19 cellular contexts compared by ENCODE assay signal in genomic region chr4:24137963-24138601, GRCh38.
DNase-seq lines count a peak whose midpoint lies in the region; ATAC-seq, FAIRE-seq and TF ChIP-seq lines count a peak whose summit lies in the region.
"Had no signal": no experiment of that assay in that cellular context is flagged by ENCODE, and none has a peak within 500 bp of the region (broad histone marks: within the 10 kb centered on the region; RNA-seq: fewer than 3 reads in every experiment).

No MANE protein-coding gene starts in this region.

- no peaks in the 10 kb centered on the region for H3K79me2 ChIP-seq in HepG2 (ENCODE audit: insufficient read depth, low read length)

- H3K4me3 ChIP-seq in HUES64 (ENCODE audit: low read length) (no peak overlapping the region), HepG2 (replicated peaks in 1 of 3; ENCODE audit: insufficient read depth in 1 of 3, low read depth in 2 of 3, low read length in 3 of 3) (peak overlapping the region in 2 of 3 experiments; percentile 9 to 18; a peak in 2 of 6 replicates)
- H3K4me3 ChIP-seq: GM12878 had no signal

- peaks cover 0 to 6% (median 2%) of the 10 kb centered on the region in 3 donors for H3K9me3 Mint-ChIP-seq in T-cell
- no peaks in the 10 kb centered on the region for H3K9me3 Mint-ChIP-seq in Calu3 (ENCODE audit: low read depth, unreplicated experiment)
- H3K9me3 Mint-ChIP-seq: activated naive CD8-positive, alpha-beta T cell treated with anti-CD3 and anti-CD28 coated beads, Interleukin-2, amount 10 ng/mL, durations not matched to agents 7 days and 5 days; CD4-positive, alpha-beta T cell had no signal

- no peak overlapping the region for H3K9ac ChIP-seq in HUES64 (ENCODE audit: low read depth, low read length)
- H3K9ac ChIP-seq in HepG2 (ENCODE audit: insufficient read depth, low read depth, low read length), result no peak overlapping the region; the same call in 1 of the 2 replicates

- no peak overlapping the region for H3K27ac Mint-ChIP-seq in T-cell
- no peak overlapping the region for H3K27ac Mint-ChIP-seq in Calu3 (ENCODE audit: unreplicated experiment)
- H3K27ac Mint-ChIP-seq: activated CD8-positive, alpha-beta T cell treated with anti-CD3 and anti-CD28 coated beads, Interleukin-2, amount 10 ng/mL, durations not matched to agents 7 days and 5 days; activated naive CD8-positive, alpha-beta T cell treated with anti-CD3 and anti-CD28 coated beads, Interleukin-2, amount 10 ng/mL, durations not matched to agents 7 days and 5 days; CD4-positive, alpha-beta T cell; naive thymus-derived CD8-positive, alpha-beta T cell had no signal

- H2AFZ ChIP-seq in HepG2 (ENCODE audit: low read length), result no peak overlapping the region

- no peaks in the 10 kb centered on the region for H3K36me3 ChIP-seq in HUES64 (ENCODE audit: insufficient read depth, low read length)
- no peaks in the 10 kb centered on the region for H3K36me3 ChIP-seq in HepG2 (replicated peaks in 1 of 2; ENCODE audit: control insufficient read depth in 1 of 2, insufficient read depth in 2 of 2, low read length in 2 of 2)

- no peak overlapping the region for H3K4me3 Mint-ChIP-seq in T-cell
- H3K4me3 Mint-ChIP-seq in Calu3 (ENCODE audit: low read depth, unreplicated experiment), result no peak overlapping the region
- H3K4me3 Mint-ChIP-seq: activated CD8-positive, alpha-beta T cell treated with anti-CD3 and anti-CD28 coated beads, Interleukin-2, amount 10 ng/mL, durations not matched to agents 7 days and 5 days; activated naive CD8-positive, alpha-beta T cell treated with anti-CD3 and anti-CD28 coated beads, Interleukin-2, amount 10 ng/mL, durations not matched to agents 7 days and 5 days; CD4-positive, alpha-beta T cell; naive thymus-derived CD8-positive, alpha-beta T cell had no signal

- H4K20me1 ChIP-seq in HepG2 (ENCODE audit: insufficient read depth, low read length), result no peaks in the 10 kb centered on the region

- no peak for TF ChIP-seq CTCF in C4-2B (conservative IDR thresholded peaks at IDR 0.05)
- TF ChIP-seq CTCF in HepG2 (CRISPR knock-in tag; IDR thresholded peaks at IDR 0.05), result no peak
- TF ChIP-seq CTCF in Calu3 (IDR thresholded peaks at IDR 0.05; ENCODE audit: unreplicated experiment), result no peak

- no peaks in the 10 kb centered on the region for H3K27me3 Mint-ChIP-seq in T-cell
- peaks cover 29% of the 10 kb centered on the region for H3K27me3 Mint-ChIP-seq in Calu3 (ENCODE audit: unreplicated experiment)
- H3K27me3 Mint-ChIP-seq: activated naive CD8-positive, alpha-beta T cell treated with anti-CD3 and anti-CD28 coated beads, Interleukin-2, amount 10 ng/mL, durations not matched to agents 7 days and 5 days; CD4-positive, alpha-beta T cell had no signal

- DNase-seq in NCI-H69 (lab: John Stamatoyannopoulos, UW) (peak; percentile 8), HepG2 (ENCODE audit: low spot score) (peak; percentile 78), T-cell (no peak), Calu3 (no peak), Ammon's horn (ENCODE audit: low spot score) (no peak)
- DNase-seq: activated CD8-positive, alpha-beta T cell treated with anti-CD3 and anti-CD28 coated beads, Interleukin-2, amount 10 ng/mL, durations not matched to agents 7 days and 5 days; activated naive CD8-positive, alpha-beta T cell treated with anti-CD3 and anti-CD28 coated beads, Interleukin-2, amount 10 ng/mL, durations not matched to agents 7 days and 5 days; CD4-positive, alpha-beta T cell; effector CD4-positive, alpha-beta T cell; GOT3; Karpas-422; naive thymus-derived CD8-positive, alpha-beta T cell; stimulated activated CD4-positive, alpha-beta T cell treated with anti-CD3 and anti-CD28 coated beads, Interleukin-15, amount 100 ng/mL, for 24 hours had no signal

- H3K4me1 Mint-ChIP-seq in T-cell (no peaks in the 10 kb centered on the region), Calu3 (ENCODE audit: low read depth, unreplicated experiment) (no peaks in the 10 kb centered on the region)
- H3K4me1 Mint-ChIP-seq: activated naive CD8-positive, alpha-beta T cell treated with anti-CD3 and anti-CD28 coated beads, Interleukin-2, amount 10 ng/mL, durations not matched to agents 7 days and 5 days; naive thymus-derived CD8-positive, alpha-beta T cell had no signal

- H3K36me3 Mint-ChIP-seq in T-cell, result no peaks in the 10 kb centered on the region
- H3K36me3 Mint-ChIP-seq in Calu3 (ENCODE audit: insufficient read depth, unreplicated experiment), result no peaks in the 10 kb centered on the region
- H3K36me3 Mint-ChIP-seq: activated naive CD8-positive, alpha-beta T cell treated with anti-CD3 and anti-CD28 coated beads, Interleukin-2, amount 10 ng/mL, durations not matched to agents 7 days and 5 days; naive thymus-derived CD8-positive, alpha-beta T cell had no signal

- no peak for TF ChIP-seq POLR2A in HepG2 (IDR thresholded peaks at IDR 0.05; ENCODE audit: insufficient read depth in 1 of 2, low read depth in 2 of 2, low read length in 2 of 2)

- POLR2A ChIA-PET in HepG2 (lab: Yijun Ruan, JAX), result interaction anchor here (1.1 to 1.3 kb wide), 2 partner anchors 249 to 282 kb away, joined by 3 to 5 read pairs; partner anchors contain the start of gene PPARGC1A
- POLR2A ChIA-PET in T-cell (lab: Charles Lee), result no interaction called here

- H3K4me1 ChIP-seq in HUES64 (ENCODE audit: insufficient read depth, low read length) (peaks cover 8% of the 10 kb centered on the region), HepG2 (ENCODE audit: insufficient read depth, low read length) (peaks cover 23% of the 10 kb centered on the region)

- FAIRE-seq in HepG2 (lab: Jason Lieb, UNC), result peak; percentile 76
- FAIRE-seq: G401.6, GM12878 had no signal

- no peak for TF ChIP-seq RAD21 in HepG2 (CRISPR knock-in tag; IDR thresholded peaks at IDR 0.05)

- no peaks in the 10 kb centered on the region for H3K27me3 ChIP-seq in HUES64 (ENCODE audit: insufficient read depth, low read length)
- no peaks in the 10 kb centered on the region for H3K27me3 ChIP-seq in HepG2 (ENCODE audit: control insufficient read depth in 1 of 2, insufficient read depth in 2 of 2, low read length in 2 of 2)

- CTCF ChIA-PET in HepG2 (lab: Yijun Ruan, JAX; ENCODE audit: low intra/inter-chr PET ratio, low total read pairs), result no interaction called here
- CTCF ChIA-PET in T-cell (lab: Charles Lee), result no interaction called here
- CTCF ChIA-PET in Calu3 (lab: Charles Lee), result interaction anchor here (0.6 kb wide), 1 partner anchor 39 kb away, joined by 4 read pairs; no protein-coding TSS in a partner anchor

- ATAC-seq in HepG2 (peak; percentile 90), HG03520 (IDR thresholded peaks at IDR 0.05; ENCODE audit: unreplicated experiment) (no peak), T-cell (replicated peaks in 1 of 4) (no peak)
- ATAC-seq: activated CD8-positive, alpha-beta T cell treated with anti-CD3 and anti-CD28 coated beads, Interleukin-2, amount 10 ng/mL, durations not matched to agents 7 days and 5 days; GM12878; naive thymus-derived CD8-positive, alpha-beta T cell had no signal

- peak overlapping the region; percentile 73 for H3K4me2 ChIP-seq in HepG2 (ENCODE audit: low read depth, low read length)

- intact Hi-C loops in HepG2 (cut with micrococcal nuclease; ENCODE audit: unreplicated experiment) (no loop called here), Calu3 (cut with micrococcal nuclease; ENCODE audit: unreplicated experiment) (no loop called here)

- H3K27ac ChIP-seq in C4-2B, result peak overlapping the region; percentile 91
- peak overlapping the region; percentile 48; the same call in 1 of the 2 replicates for H3K27ac ChIP-seq in HUES64 (ENCODE audit: low read depth, low read length)
- H3K27ac ChIP-seq in HepG2 (ENCODE audit: extremely low read length, insufficient read depth, low read length), result peak overlapping the region; percentile 66
- H3K27ac ChIP-seq: HL-60 had no signal

- no peak for TF ChIP-seq EP300 in HepG2 (IDR thresholded peaks at IDR 0.05; ENCODE audit: low read depth in 2 of 2, low read length in 2 of 2)
- no peak for TF ChIP-seq EP300 in HepG2 (CRISPR knock-in tag; IDR thresholded peaks at IDR 0.05; ENCODE audit: borderline replicate concordance)

- BruUV-seq in HepG2 (replicated peaks; lab: Mats Ljungman, UMichigan) (no TSS peak), Calu3 (replicated peaks; lab: Mats Ljungman, UMichigan) (no TSS peak)

- in situ Hi-C loops in HepG2 (cut with HindIII; ENCODE audit: extremely low pct_ligation_motif_present, low pct_unique_long_range_greater_than_20kb), result no loop called here

- H3K9me3 ChIP-seq in HUES64 (ENCODE audit: insufficient read depth, low read depth, low read length) (no peaks in the 10 kb centered on the region), HepG2 (ENCODE audit: low read length) (no peaks in the 10 kb centered on the region)

- 88% methylated on average over 3 of the region's 3 CpGs for WGBS in HUES64
- 4% methylated on average over 3 of the region's 3 CpGs for WGBS in HepG2 (ENCODE audit: low lambda C conversion rate)

TF ChIP-seq in HepG2, 621 proteins besides CTCF, POLR2A, EP300 and RAD21 (continues in another document):
- no peak for TF ChIP-seq HCFC1 (IDR thresholded peaks at IDR 0.05; ENCODE audit: low read depth, low read length)
- no peak for TF ChIP-seq ATM (IDR thresholded peaks at IDR 0.05; ENCODE audit: borderline replicate concordance)
- TF ChIP-seq REPIN1 (CRISPR knock-in tag; IDR thresholded peaks at IDR 0.05; ENCODE audit: borderline replicate concordance, low read depth), result peak; percentile 56; the same call in 1 of the 2 replicates
- peak; percentile 89 for TF ChIP-seq HNF4A (CRISPR knock-in tag; IDR thresholded peaks at IDR 0.05)
- TF ChIP-seq RXRA (CRISPR knock-in tag; IDR thresholded peaks at IDR 0.05), result peak; percentile 50; the same call in 1 of the 2 replicates

Comparison
In these comparisons a context has a peak if more than half of its experiments do, and no peak if none do; other contexts are left out.
1. DNase-seq: peak in NCI-H69 (single experiment) and HepG2 (single experiment); none in T-cell (0 of 34), Calu3 (single experiment) and Ammon's horn (single experiment).
2. Peak in every context shown above with its lines, with median percentiles within 50 percentile points of each other: H3K27ac ChIP-seq.